In the genomic region with DNA sequence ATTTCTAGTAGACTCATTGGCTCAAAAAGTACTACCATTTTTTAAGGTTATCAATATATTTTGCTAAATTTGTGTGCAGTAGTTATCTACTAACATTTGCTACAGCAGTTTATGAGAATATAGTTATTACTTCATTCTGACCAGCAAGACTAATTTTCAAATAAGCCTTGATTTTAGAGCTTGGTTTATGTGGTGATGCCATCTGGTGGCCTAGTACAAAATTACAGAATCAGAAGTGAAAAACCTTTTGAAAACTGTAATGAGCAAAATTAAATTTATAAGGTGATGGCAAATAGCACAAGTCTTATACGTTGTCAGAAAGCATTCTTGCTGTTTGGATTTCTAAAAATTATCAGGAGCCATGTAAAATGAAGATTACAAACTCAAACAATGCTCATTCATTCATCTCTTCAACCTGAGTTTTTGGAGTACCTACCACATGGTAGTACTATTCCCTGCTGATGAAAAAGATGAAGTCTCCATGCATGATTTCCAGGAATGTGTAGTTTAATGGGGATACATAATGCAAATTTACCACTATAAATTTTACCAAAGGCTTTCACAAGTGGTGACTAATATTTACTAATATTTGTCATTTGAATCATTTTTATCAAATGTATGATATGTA, we compare ENCODE assay signal across 8 cellular contexts. TPM values are rescaled to one million over a fixed set of nuclear protein-coding genes. Genes with fewer than 3 reads are reported as not detected.
DNase-seq lines count a peak whose midpoint lies in the region; ATAC-seq, FAIRE-seq and TF ChIP-seq lines count a peak whose summit lies in the region.

No MANE protein-coding gene starts in this region.

- POLR2A ChIA-PET in naive thymus-derived CD8-positive, alpha-beta T cell (lab: Charles Lee), result interaction anchor here (0.6 to 6.0 kb wide), 10 partner anchors 9 to 231 kb away, joined by 3 to 56 read pairs (median 6); a partner anchor contains a TSS

- TF ChIP-seq CTCF in Calu3 (IDR thresholded peaks at IDR 0.05; ENCODE audit: unreplicated experiment) (peak; percentile 63), OCI-LY3 (IDR thresholded peaks at IDR 0.05; ENCODE audit: low read depth, low read length) (peak; percentile 81), dorsolateral prefrontal cortex (IDR thresholded peaks at IDR 0.05 in 54 of 56, conservative IDR thresholded peaks at IDR 0.05 in 2 of 56; ENCODE audit: low read depth in 1 of 56, partially characterized antibody in 56 of 56) (peak; percentile 69 to 98 (median 87))

- ATAC-seq in naive thymus-derived CD8-positive, alpha-beta T cell, result no peak
- no peak for ATAC-seq in HG03439 (IDR thresholded peaks at IDR 0.05; ENCODE audit: unreplicated experiment)
- ATAC-seq in GM21390 (IDR thresholded peaks at IDR 0.05; ENCODE audit: unreplicated experiment), result no peak
- no peak for ATAC-seq in GM21619 (IDR thresholded peaks at IDR 0.05; ENCODE audit: unreplicated experiment)

- CTCF ChIA-PET in Calu3 (lab: Charles Lee), result interaction anchor here (0.6 to 1.5 kb wide), 6 partner anchors 14 to 409 kb away, joined by 3 read pairs; no protein-coding TSS in a partner anchor

- H3K79me2 ChIP-seq in OCI-LY3 (ENCODE audit: low read length), result no peaks in the 10 kb centered on the region

- no TSS peak for BruUV-seq in Calu3 (replicated peaks; lab: Mats Ljungman, UMichigan)

- no peaks in the 10 kb centered on the region for H3K36me3 ChIP-seq in OCI-LY3 (replicated peaks; ENCODE audit: low read depth, low read length)

- no peaks in the 10 kb centered on the region for H3K4me1 Mint-ChIP-seq in Calu3 (ENCODE audit: low read depth, unreplicated experiment)
- H3K4me1 Mint-ChIP-seq in naive thymus-derived CD8-positive, alpha-beta T cell, result peaks cover 33 to 85% (median 77%) of the 10 kb centered on the region in 4 donors

- H3K4me1 ChIP-seq in OCI-LY3 (ENCODE audit: low read length), result peaks cover 15% of the 10 kb centered on the region

- H3K4me2 ChIP-seq in OCI-LY3 (ENCODE audit: low read length), result no peak overlapping the region

- no peaks in the 10 kb centered on the region for H4K20me1 ChIP-seq in OCI-LY3 (ENCODE audit: insufficient read depth, low read length)

- H3K27ac Mint-ChIP-seq in Calu3 (ENCODE audit: unreplicated experiment), result no peak overlapping the region
- peak overlapping the region; percentile 79 to 97 (median 93) for H3K27ac Mint-ChIP-seq in naive thymus-derived CD8-positive, alpha-beta T cell

- no peaks in the 10 kb centered on the region for H3K9me3 Mint-ChIP-seq in Calu3 (ENCODE audit: low read depth, unreplicated experiment)
- peaks cover 0 to 2% (median 0%) of the 10 kb centered on the region in 9 donors for H3K9me3 Mint-ChIP-seq in naive thymus-derived CD8-positive, alpha-beta T cell

- intact Hi-C loops in Calu3 (cut with micrococcal nuclease; ENCODE audit: unreplicated experiment) (loop anchor here (1.0 to 5.0 kb wide), 5 partner anchors 110 to 410 kb away; a partner anchor contains a TSS), dorsolateral prefrontal cortex (cut with DNase I) (loop anchor here (2.0 to 5.0 kb wide), 4 partner anchors 232 to 410 kb away; no protein-coding TSS in a partner anchor)

- no peak overlapping the region for H3K4me3 Mint-ChIP-seq in Calu3 (ENCODE audit: low read depth, unreplicated experiment)
- H3K4me3 Mint-ChIP-seq in naive thymus-derived CD8-positive, alpha-beta T cell, result peak overlapping the region in 8 of 10 donors; percentile 5 to 94 (median 50)

- TF ChIP-seq POLR2A in H54 (IDR thresholded peaks at IDR 0.05; ENCODE audit: low read depth, low read length), result no peak

- no peaks in the 10 kb centered on the region for H3K27me3 Mint-ChIP-seq in Calu3 (ENCODE audit: unreplicated experiment)
- no peaks in the 10 kb centered on the region for H3K27me3 Mint-ChIP-seq in naive thymus-derived CD8-positive, alpha-beta T cell

- H3K9ac ChIP-seq in OCI-LY3 (ENCODE audit: low read length), result no peak overlapping the region

- H3K4me3 ChIP-seq in OCI-LY3 (ENCODE audit: low read length) (no peak overlapping the region), dorsolateral prefrontal cortex (no peak overlapping the region)

- H2AFZ ChIP-seq in OCI-LY3 (ENCODE audit: low read depth, low read length), result no peak overlapping the region

- H3K27ac ChIP-seq in OCI-LY3 (ENCODE audit: low read length), result no peak overlapping the region
- H3K27ac ChIP-seq in dorsolateral prefrontal cortex, result no peak overlapping the region

- no peaks in the 10 kb centered on the region; the same call in 1 of the 2 replicates for H3K9me3 ChIP-seq in OCI-LY3 (ENCODE audit: insufficient read depth, low read length)

- no peaks in the 10 kb centered on the region for H3K36me3 Mint-ChIP-seq in Calu3 (ENCODE audit: insufficient read depth, unreplicated experiment)
- peaks cover 10 to 27% (median 14%) of the 10 kb centered on the region in 3 donors for H3K36me3 Mint-ChIP-seq in naive thymus-derived CD8-positive, alpha-beta T cell

- peak; percentile 79 for FAIRE-seq in H54 (lab: Jason Lieb, UNC)

- DNase-seq in Calu3 (peak; percentile 45), H54 (ENCODE audit: insufficient read length, low spot score) (peak; percentile 12), dorsolateral prefrontal cortex (no peak)
- DNase-seq in naive thymus-derived CD8-positive, alpha-beta T cell, result peak in 7 of 10 donors; percentile 29 to 74 (median 49)

- H3K27me3 ChIP-seq in OCI-LY3 (ENCODE audit: low read depth, low read length) (no peaks in the 10 kb centered on the region), dorsolateral prefrontal cortex (peaks cover 0 to 3% (median 0%) of the 10 kb centered on the region in 45 donors)

RNA-seq across cellular contexts. Expression of a gene that starts 51.0 kb away (rescaled TPM):
- 59.5 and 61.4 TPM in 2 replicates for total RNA-seq in Calu3 (2022)
- total RNA-seq in dorsolateral prefrontal cortex, result 10 to 100 TPM in 119 of 120 experiments, 1 to 10 TPM in 1; 9.5 to 25.6 (median 15.0) TPM
- total RNA-seq in naive thymus-derived CD8-positive, alpha-beta T cell, result 10 to 100 TPM; 34.3 to 39.1 TPM
- 10 to 100 TPM; 44.1 to 77.3 (median 53.9) TPM for polyA plus RNA-seq in naive thymus-derived CD8-positive, alpha-beta T cell

RNA-seq across cellular contexts. Expression of a gene that starts 56.7 kb away (rescaled TPM):
- total RNA-seq in Calu3 (2022) (4.8 and 5.7 TPM in 2 replicates), dorsolateral prefrontal cortex (1 to 10 TPM in 9 of 120 experiments, under 1 TPM in 22, not detected in 89; 0.22 to 2.2 (median 0.62) TPM)
- total RNA-seq in naive thymus-derived CD8-positive, alpha-beta T cell, result 1 to 10 TPM; 2.4 TPM
- under 1 TPM; 0.30 to 0.88 (median 0.82) TPM for polyA plus RNA-seq in naive thymus-derived CD8-positive, alpha-beta T cell

Comparison
In these comparisons a context has a peak if more than half of its experiments do, and no peak if none do; other contexts are left out.
1. DNase-seq: peak in Calu3 (single experiment), H54 (single experiment) and naive thymus-derived CD8-positive, alpha-beta T cell (7 of 10); none in dorsolateral prefrontal cortex (0 of 10).
2. Peak in every context shown above with its lines, with median percentiles within 50 percentile points of each other: CTCF ChIP-seq.